ENCODE assay signal across 15 cellular contexts in the genomic region with DNA sequence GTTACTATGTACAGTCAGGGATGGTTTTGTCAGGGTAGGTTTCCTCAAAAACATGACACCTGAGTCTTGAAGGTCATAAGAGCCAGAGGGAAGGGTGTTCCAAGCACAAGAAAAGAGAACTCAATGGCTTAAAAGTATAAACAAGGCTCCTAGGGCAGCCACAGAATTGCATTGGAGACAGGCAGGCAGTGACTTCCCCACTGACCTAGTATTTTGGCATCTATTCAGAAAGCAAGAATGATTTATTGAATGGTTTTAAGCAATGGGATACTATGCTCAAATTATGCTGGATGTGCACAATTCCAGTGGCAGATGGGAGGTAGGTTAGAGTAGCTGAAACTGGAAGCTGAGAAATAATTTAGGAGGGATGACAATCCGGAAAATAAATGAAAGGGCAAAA.
"Had no signal": no experiment of that assay in that cellular context is flagged by ENCODE, and none has a peak within 500 bp of the region (broad histone marks: within the 10 kb centered on the region; RNA-seq: fewer than 3 reads in every experiment).

No MANE protein-coding gene starts in this region.

- H3K27ac ChIP-seq: brain microvascular endothelial cell, ovary, testis had no signal

- H3K4me1 ChIP-seq: testis had no signal

- ATAC-seq: activated CD4-positive, CD25-positive, alpha-beta regulatory T cell treated with anti-CD3 and anti-CD28 coated beads, Interleukin-2, amount 50 U/mL, for 24 hours; activated CD8-positive, alpha-beta memory T cell treated with anti-CD3 and anti-CD28 coated beads, Interleukin-2, amount 10 ng/mL, durations not matched to agents 7 days and 5 days; activated naive CD4-positive, alpha-beta T cell treated with anti-CD3 and anti-CD28 coated beads, Interleukin-2, amount 50 U/mL, for 72 hours; activated T-cell treated with anti-CD3 and anti-CD28 coated beads, Interleukin-2, amount 50 U/mL, for 4 hours had no signal

- H3K9me3 ChIP-seq: ovary, testis had no signal

- H3K27me3 ChIP-seq: brain microvascular endothelial cell, ovary, testis had no signal

- DNase-seq: activated CD4-positive, alpha-beta T cell treated with anti-CD3 and anti-CD28 coated beads, Interleukin-2, amount 50 U/mL, for 48 hours; activated CD8-positive, alpha-beta memory T cell treated with anti-CD3 and anti-CD28 coated beads, Interleukin-2, amount 10 ng/mL, durations not matched to agents 7 days and 5 days; activated effector memory CD4-positive, alpha-beta T cell treated with anti-CD3 and anti-CD28 coated beads, Interleukin-2, amount 50 U/mL, for 16 hours; activated T-cell treated with anti-CD3 and anti-CD28 coated beads, Interleukin-2, amount 50 U/mL, for 4 hours; amygdala; brain microvascular endothelial cell; cerebellar nuclear complex; dermis blood vessel endothelial cell; erythroblast; hippocampal formation; ovary; stimulated activated CD4-positive, alpha-beta T cell treated with anti-CD3 and anti-CD28 coated beads, Interleukin-4, amount 100 ng/mL, for 24 hours; testis had no signal

- H3K36me3 ChIP-seq: ovary had no signal

- H3K4me3 ChIP-seq: ovary, testis had no signal
